Comparison of ENCODE assay signal across 17 cellular contexts in genomic region chr19:39252458-39252857, GRCh38.
DNase-seq lines count a peak whose midpoint lies in the region; ATAC-seq, FAIRE-seq and TF ChIP-seq lines count a peak whose summit lies in the region.
"Had no signal": no experiment of that assay in that cellular context is flagged by ENCODE, and none has a peak within 500 bp of the region (broad histone marks: within the 10 kb centered on the region; RNA-seq: fewer than 3 reads in every experiment).

No MANE protein-coding gene starts in this region.

- TF ChIP-seq POLR2A in GM18505 (IDR thresholded peaks at IDR 0.05; ENCODE audit: borderline replicate concordance, extremely low read depth, insufficient read depth, insufficient read length) (no peak), H54 (IDR thresholded peaks at IDR 0.05; ENCODE audit: low read depth, low read length) (no peak)

- no peak for FAIRE-seq in H54 (lab: Jason Lieb, UNC)
- FAIRE-seq: G401.6 had no signal

- DNase-seq in NCI-H82 (lab: John Stamatoyannopoulos, UW) (peak; percentile 55), NCI-H82 treated with DMSO at 0.1 percent for 48 hours (lab: John Stamatoyannopoulos, UW; ENCODE audit: unreplicated experiment) (no peak), NCI-H526 (lab: John Stamatoyannopoulos, UW) (peak; percentile 25 to 40), UCSD-AML1 (lab: John Stamatoyannopoulos, UW; ENCODE audit: unreplicated experiment) (peak; percentile 20), NCI-H2081 treated with DMSO at 0.1 percent for 48 hours (lab: John Stamatoyannopoulos, UW) (no peak), SW480 (ENCODE audit: low spot score) (no peak), H54 (ENCODE audit: insufficient read length, low spot score) (no peak)
- DNase-seq: 8988T, DMS79, GM23248, KG1, NCI-H1930, NCI-H524 treated with DMSO at 0.1 percent for 48 hours, Peyer's patch, Right ventricle myocardium superior had no signal

- no peak for ATAC-seq in GM18505 (IDR thresholded peaks at IDR 0.05; ENCODE audit: unreplicated experiment)

Comparison
In these comparisons a context has a peak if more than half of its experiments do, and no peak if none do; other contexts are left out.
1. DNase-seq: peak in NCI-H82 (single experiment), NCI-H526 (2 of 2) and UCSD-AML1 (single experiment); none in NCI-H82 treated with DMSO at 0.1 percent for 48 hours (single experiment), NCI-H2081 treated with DMSO at 0.1 percent for 48 hours (single experiment), SW480 (single experiment) and H54 (single experiment).